In the genomic region with DNA sequence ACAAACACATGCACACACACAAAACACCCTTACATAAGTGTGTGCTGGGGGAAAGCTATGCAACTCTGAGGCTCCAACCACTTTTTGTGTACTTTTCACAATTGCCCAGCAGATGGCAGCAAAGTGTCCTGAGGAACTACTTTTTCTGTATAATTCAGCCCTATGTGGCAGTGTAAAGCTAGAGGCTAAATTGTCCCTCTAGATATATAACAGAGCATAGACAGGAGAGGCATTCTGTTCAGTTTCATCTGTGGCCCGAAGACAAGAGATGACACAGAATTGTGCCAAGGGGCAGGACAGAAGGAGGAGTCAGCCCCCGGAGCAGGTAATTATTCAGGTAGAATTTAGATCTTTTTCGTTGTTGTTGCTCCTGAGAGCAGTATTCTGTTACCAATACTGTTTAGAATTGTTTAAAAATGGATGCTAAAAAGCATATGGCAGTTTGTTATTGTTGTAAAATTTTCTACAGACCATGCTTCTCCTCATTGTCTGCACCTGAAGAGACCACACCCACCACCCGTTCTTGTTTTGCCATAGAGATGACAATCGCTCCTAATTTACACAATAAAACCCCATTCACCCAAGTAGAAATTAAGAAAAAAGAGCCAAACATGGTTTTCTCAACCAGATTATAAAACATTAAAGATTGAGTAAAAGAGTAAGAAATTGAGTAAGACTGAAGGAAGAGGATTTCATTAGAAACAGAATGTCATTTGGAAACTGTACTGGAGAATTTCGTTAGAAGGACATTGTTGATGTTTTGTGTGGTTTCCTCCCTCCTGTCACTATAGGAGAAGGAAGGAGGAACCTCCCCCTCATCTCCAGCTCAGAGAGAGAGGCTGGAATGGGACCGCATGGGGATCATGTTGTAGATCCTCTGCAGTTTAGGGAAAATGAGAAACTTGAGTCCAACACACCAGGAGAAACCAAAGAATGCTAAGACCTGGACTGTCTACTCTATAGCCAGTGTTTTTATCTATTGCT, we compare ENCODE assay signal across 8 cellular contexts. TPM values are rescaled to one million over a fixed set of nuclear protein-coding genes. Genes with fewer than 3 reads are reported as not detected.
A peak's percentile ranks its signal among the peaks of the same experiment; 100 is the strongest.
DNase-seq lines count a peak whose midpoint lies in the region; ATAC-seq, FAIRE-seq and TF ChIP-seq lines count a peak whose summit lies in the region.

No MANE protein-coding gene starts in this region.

- TF ChIP-seq POLR2A in GM12892 (IDR thresholded peaks at IDR 0.05; ENCODE audit: low read depth, low read length) (no peak), body of pancreas (IDR thresholded peaks at IDR 0.05) (no peak)

- WGBS in body of pancreas, 2 donors, result 42 to 48% methylated on average over 7 of the region's 7 CpGs

- FAIRE-seq in GM12892 (lab: Jason Lieb, UNC) (peak; percentile 99), TTC549 (lab: Jason Lieb, UNC) (peak; percentile 26)

- peak; percentile 27 for DNase-seq in GM12892 (ENCODE audit: insufficient read length)
- DNase-seq in NCI-H2029 (lab: John Stamatoyannopoulos, UW), result peak; percentile 67
- DNase-seq in body of pancreas, result peak; percentile 73 to 76 (median 74)
- peak; percentile 73 for DNase-seq in iPS-NIHi7 (ENCODE audit: extremely low spot score)
- DNase-seq in stimulated activated CD4-positive, alpha-beta T cell treated with anti-CD3 and anti-CD28 coated beads, Interleukin-12 subunit alpha, Interleukin-12 subunit beta, amount 100 ng/mL, for 4 hours, result peak; percentile 33
- DNase-seq in NCI-H524 treated with DMSO at 0.1 percent for 48 hours (lab: John Stamatoyannopoulos, UW), result no peak

- intact Hi-C loops in body of pancreas (cut with DNase I), result loop anchor here (5.0 to 10.0 kb wide), 2 partner anchors 131 to 253 kb away; a partner anchor contains a TSS

- no peaks in the 10 kb centered on the region for H3K4me1 ChIP-seq in body of pancreas

- no peaks in the 10 kb centered on the region for H3K27me3 ChIP-seq in body of pancreas

- H3K9me3 ChIP-seq in body of pancreas, result no peaks in the 10 kb centered on the region

- H3K27ac ChIP-seq in body of pancreas, result peak overlapping the region in 1 of 4 donors; percentile 31

- peak in 6 of 7 experiments; percentile 67 to 86 (median 78) for TF ChIP-seq CTCF in body of pancreas (IDR thresholded peaks at IDR 0.05)

- H3K36me3 ChIP-seq in body of pancreas (replicated peaks in 1 of 2; ENCODE audit: insufficient read depth in 1 of 2, low read depth in 2 of 2), result no peaks in the 10 kb centered on the region

- peak; percentile 65 for ATAC-seq in HG02885 (IDR thresholded peaks at IDR 0.05; ENCODE audit: poor library complexity, unreplicated experiment)
- peak; percentile 85 for ATAC-seq in body of pancreas

- H3K4me3 ChIP-seq in body of pancreas, result no peak overlapping the region

RNA-seq across cellular contexts. Expression of a gene that starts 14.5 kb away (rescaled TPM):
- 4.9 TPM for polyA plus RNA-seq in GM12892 (2012; ENCODE audit: missing spikeins)
- 10 to 100 TPM in 1 of 2 donors, 1 to 10 TPM in 1; 9.2 to 10.9 TPM for total RNA-seq in body of pancreas

RNA-seq across cellular contexts. Expression of a gene that starts 32.4 kb away (rescaled TPM):
- 1.2 TPM for polyA plus RNA-seq in GM12892 (2012; ENCODE audit: missing spikeins)
- total RNA-seq in body of pancreas, result 1 to 10 TPM; 1.3 TPM

RNA-seq across cellular contexts. Expression of a gene that starts 36.8 kb away (rescaled TPM):
- polyA plus RNA-seq in GM12892 (2012; ENCODE audit: missing spikeins), result not detected
- not detected for total RNA-seq in body of pancreas
